In genomic region chr22:35966314-35967045, GRCh38 we compare ENCODE assay signal across 25 cellular contexts.
DNase-seq lines count a peak whose midpoint lies in the region; ATAC-seq and TF ChIP-seq lines count a peak whose summit lies in the region.
"Had no signal": no experiment of that assay in that cellular context is flagged by ENCODE, and none has a peak within 500 bp of the region (broad histone marks: within the 10 kb centered on the region; RNA-seq: fewer than 3 reads in every experiment).

No MANE protein-coding gene starts in this region.

- DNase-seq in EH (ENCODE audit: low read depth) = peak; percentile 93
- peak; percentile 31 for DNase-seq in LHCN-M2 (ENCODE audit: low read depth)
- peak; percentile 24 for DNase-seq in fibroblast of gingiva (ENCODE audit: low read depth)
- no peak for DNase-seq in NCI-H82 treated with DMSO at 0.1 percent for 48 hours (lab: John Stamatoyannopoulos, UW; ENCODE audit: unreplicated experiment)
- no peak for DNase-seq in BE2C
- no peak for DNase-seq in NCI-H748 treated with DMSO at 0.1 percent for 48 hours (lab: John Stamatoyannopoulos, UW)
- DNase-seq: activated CD4-positive, CD25-positive, alpha-beta regulatory T cell; activated CD8-positive, alpha-beta T cell treated with anti-CD3 and anti-CD28 coated beads for 36 hours; activated gamma-delta T cell treated with Interleukin-2 at 50 U/mL for 16 hours; brain microvascular endothelial cell; DMS53; effector memory CD4-positive, alpha-beta T cell; head of caudate nucleus; left cardiac atrium; midbrain; NCI-H1436 treated with DMSO at 0.1 percent for 48 hours; NCI-H526; nephron progenitor cell; stimulated activated CD4-positive, alpha-beta T cell treated with anti-CD3 and anti-CD28 coated beads, Interleukin-15, amount 100 ng/mL, for 24 hours; stimulated activated CD8-positive, alpha-beta memory T cell treated with anti-CD3 and anti-CD28 coated beads, Interleukin-4, amount 100 ng/mL, for 48 hours; T1000 had no signal

- H3K9ac ChIP-seq in skeletal muscle satellite cell (ENCODE audit: low read depth, low read length) = no peak overlapping the region

- H3K4me3 ChIP-seq in skeletal muscle satellite cell (ENCODE audit: low read length) = no peak overlapping the region
- no peak overlapping the region for H3K4me3 ChIP-seq in BE2C (ENCODE audit: low read depth, low read length)
- H3K4me3 ChIP-seq: esophagus muscularis mucosa had no signal

- H3K4me1 ChIP-seq in skeletal muscle satellite cell (ENCODE audit: control insufficient read depth, insufficient read depth, low read length) (peaks cover 31% of the 10 kb centered on the region), BE2C (peaks cover 41% of the 10 kb centered on the region)

- H3K27me3 ChIP-seq in skeletal muscle satellite cell (ENCODE audit: control insufficient read depth, insufficient read depth, low read length) = no peaks in the 10 kb centered on the region
- H3K27me3 ChIP-seq in BE2C = no peaks in the 10 kb centered on the region
- H3K27me3 ChIP-seq: brain microvascular endothelial cell, esophagus muscularis mucosa had no signal

- no peak for ATAC-seq in HG02588 (IDR thresholded peaks at IDR 0.05; ENCODE audit: unreplicated experiment)
- ATAC-seq: activated CD8-positive, alpha-beta T cell treated with anti-CD3 and anti-CD28 coated beads for 36 hours; left cardiac atrium; sciatic nerve had no signal

- no peak for TF ChIP-seq CTCF in BE2C (IDR thresholded peaks at IDR 0.05; ENCODE audit: low read depth, low read length)

- H3K9me3 ChIP-seq in skeletal muscle satellite cell (replicated peaks; ENCODE audit: low read length) (no peaks in the 10 kb centered on the region), BE2C (no peaks in the 10 kb centered on the region)
- H3K9me3 ChIP-seq: esophagus muscularis mucosa had no signal

- peak overlapping the region; percentile 5 for H3K4me2 ChIP-seq in skeletal muscle satellite cell (ENCODE audit: low read length)

- no peaks in the 10 kb centered on the region for H3K36me3 ChIP-seq in skeletal muscle satellite cell (ENCODE audit: insufficient read depth, low read length)
- peaks cover 7% of the 10 kb centered on the region for H3K36me3 ChIP-seq in BE2C
- H3K36me3 ChIP-seq: brain microvascular endothelial cell, esophagus muscularis mucosa had no signal

Comparison
In these comparisons a context has a peak if more than half of its experiments do, and no peak if none do; other contexts are left out.
1. DNase-seq: peak in EH (single experiment), LHCN-M2 (single experiment) and fibroblast of gingiva (single experiment); none in NCI-H82 treated with DMSO at 0.1 percent for 48 hours (single experiment), BE2C (single experiment) and NCI-H748 treated with DMSO at 0.1 percent for 48 hours (single experiment).